ENCODE assay signal across 9 cellular contexts in genomic region chr3:56787784-56788256, GRCh38. TPM values are rescaled to one million over a fixed set of nuclear protein-coding genes. Genes with fewer than 3 reads are reported as not detected.
DNase-seq lines count a peak whose midpoint lies in the region; ATAC-seq and TF ChIP-seq lines count a peak whose summit lies in the region.
"Had no signal": no experiment of that assay in that cellular context is flagged by ENCODE, and none has a peak within 500 bp of the region (broad histone marks: within the 10 kb centered on the region; RNA-seq: fewer than 3 reads in every experiment).

No MANE protein-coding gene starts in this region.

- no peak for ATAC-seq in stimulated activated memory B cell treated with anti-CD40 and anti-IgM and Interleukin-4, amounts not matched to agents 10 μg/mL and 1 μg/mL and 100 μg/mL, for 72 hours
- no peak for ATAC-seq in GM19328 (IDR thresholded peaks at IDR 0.05; ENCODE audit: unreplicated experiment)

- H3K4me3 Mint-ChIP-seq in stimulated activated memory B cell treated with anti-CD40 and anti-IgM and Interleukin-4, amounts not matched to agents 10 μg/mL and 1 μg/mL and 100 μg/mL, for 72 hours, result no peak overlapping the region

- TF ChIP-seq POLR2A in esophagus squamous epithelium (IDR thresholded peaks at IDR 0.05), result peak in 1 of 4 donors; percentile 39

- DNase-seq in NK-92 treated with Interleukin-12 subunit alpha and Interleukin-12 subunit beta, amount 100 ng/mL, for 24 hours (lab: John Stamatoyannopoulos, UW), result peak; percentile 20
- DNase-seq in NK-92 (lab: John Stamatoyannopoulos, UW; ENCODE audit: unreplicated experiment), result no peak
- peak; percentile 42 for DNase-seq in activated CD4-positive, alpha-beta T cell treated with anti-CD3 and anti-CD28 coated beads for 48 hours
- no peak for DNase-seq in esophagus squamous epithelium (lab: John Stamatoyannopoulos, UW)
- DNase-seq in globus pallidus (ENCODE audit: low spot score), result no peak
- DNase-seq in NCI-H1092 treated with DMSO at 0.1 percent for 48 hours (lab: John Stamatoyannopoulos, UW), result no peak

- H3K4me1 ChIP-seq in esophagus squamous epithelium, result peaks cover 29 to 98% (median 37%) of the 10 kb centered on the region in 3 donors

- intact Hi-C loops in esophagus squamous epithelium (cut with DNase I), result no loop called here

- H3K27me3 ChIP-seq in esophagus squamous epithelium, result no peaks in the 10 kb centered on the region
- H3K27me3 ChIP-seq: cardiac muscle cell had no signal

- no peak overlapping the region for H3K4me3 ChIP-seq in esophagus squamous epithelium
- H3K4me3 ChIP-seq: cardiac muscle cell had no signal

- peak overlapping the region; percentile 27 to 78 (median 62) for H3K27ac ChIP-seq in esophagus squamous epithelium
- H3K27ac ChIP-seq: cardiac muscle cell had no signal

- peaks cover 44% of the 10 kb centered on the region for H3K4me1 Mint-ChIP-seq in stimulated activated memory B cell treated with anti-CD40 and anti-IgM and Interleukin-4, amounts not matched to agents 10 μg/mL and 1 μg/mL and 100 μg/mL, for 72 hours

- H3K36me3 ChIP-seq in esophagus squamous epithelium, result no peaks in the 10 kb centered on the region
- H3K36me3 ChIP-seq: cardiac muscle cell had no signal

- H3K27me3 Mint-ChIP-seq in stimulated activated memory B cell treated with anti-CD40 and anti-IgM and Interleukin-4, amounts not matched to agents 10 μg/mL and 1 μg/mL and 100 μg/mL, for 72 hours, result no peaks in the 10 kb centered on the region

- 70 to 77% methylated on average over 6 of the region's 6 CpGs for WGBS in esophagus squamous epithelium, 2 donors

- TF ChIP-seq CTCF in esophagus squamous epithelium (IDR thresholded peaks at IDR 0.05), result no peak

- H3K9me3 ChIP-seq in esophagus squamous epithelium, result no peaks in the 10 kb centered on the region

- H3K36me3 Mint-ChIP-seq in stimulated activated memory B cell treated with anti-CD40 and anti-IgM and Interleukin-4, amounts not matched to agents 10 μg/mL and 1 μg/mL and 100 μg/mL, for 72 hours, result no peaks in the 10 kb centered on the region

- no peaks in the 10 kb centered on the region for H3K9me3 Mint-ChIP-seq in stimulated activated memory B cell treated with anti-CD40 and anti-IgM and Interleukin-4, amounts not matched to agents 10 μg/mL and 1 μg/mL and 100 μg/mL, for 72 hours

- peak overlapping the region; percentile 72 for H3K27ac Mint-ChIP-seq in stimulated activated memory B cell treated with anti-CD40 and anti-IgM and Interleukin-4, amounts not matched to agents 10 μg/mL and 1 μg/mL and 100 μg/mL, for 72 hours

RNA-seq across cellular contexts. Expression of gene ARHGEF3, which starts 13.9 kb away (rescaled TPM):
- 10 to 100 TPM; 20.6 to 26.3 (median 24.7) TPM for total RNA-seq in esophagus squamous epithelium

Comparison
In these comparisons a context has a peak if more than half of its experiments do, and no peak if none do; other contexts are left out.
1. DNase-seq: peak in NK-92 treated with Interleukin-12 subunit alpha and Interleukin-12 subunit beta, amount 100 ng/mL, for 24 hours (single experiment) and activated CD4-positive, alpha-beta T cell treated with anti-CD3 and anti-CD28 coated beads for 48 hours (single experiment); none in NK-92 (single experiment), esophagus squamous epithelium (single experiment), globus pallidus (single experiment) and NCI-H1092 treated with DMSO at 0.1 percent for 48 hours (single experiment).